Comparison of ENCODE assay signal across 33 cellular contexts in genomic region chr3:184239710-184240109, GRCh38. TPM values are rescaled to one million over a fixed set of nuclear protein-coding genes. Genes with fewer than 3 reads are reported as not detected.
"Had no signal": no experiment of that assay in that cellular context is flagged by ENCODE, and none has a peak within 500 bp of the region (broad histone marks: within the 10 kb centered on the region; RNA-seq: fewer than 3 reads in every experiment).

No MANE protein-coding gene starts in this region.

- H3K4me1 Mint-ChIP-seq: immature natural killer cell; nephron; stimulated activated memory B cell treated with anti-CD40 and anti-IgM and Interleukin-4, amounts not matched to agents 10 μg/mL and 1 μg/mL and 100 μg/mL, for 72 hours had no signal

- H3K9me3 Mint-ChIP-seq: activated T-cell treated with anti-CD3 and anti-CD28 coated beads, Interleukin-2, amount 50 U/mL, for 72 hours; immature natural killer cell; nephron; stimulated activated memory B cell treated with anti-CD40 and anti-IgM and Interleukin-4, amounts not matched to agents 10 μg/mL and 1 μg/mL and 100 μg/mL, for 72 hours had no signal

- H3K4me3 ChIP-seq: esophagus muscularis mucosa, heart left ventricle, lung, mucosa of descending colon, pancreas, prostate gland, sigmoid colon, smooth muscle cell, suprapubic skin, tibial artery, upper lobe of right lung had no signal

- H3K27ac Mint-ChIP-seq: activated T-cell treated with anti-CD3 and anti-CD28 coated beads, Interleukin-2, amount 50 U/mL, for 72 hours; immature natural killer cell; nephron; stimulated activated memory B cell treated with anti-CD40 and anti-IgM and Interleukin-4, amounts not matched to agents 10 μg/mL and 1 μg/mL and 100 μg/mL, for 72 hours had no signal

- H3K27me3 Mint-ChIP-seq: stimulated activated memory B cell treated with anti-CD40 and anti-IgM and Interleukin-4, amounts not matched to agents 10 μg/mL and 1 μg/mL and 100 μg/mL, for 72 hours had no signal

- H3K9me3 ChIP-seq: esophagus muscularis mucosa, heart left ventricle, mucosa of descending colon, pancreas, prostate gland, sigmoid colon, suprapubic skin, tibial artery, upper lobe of right lung had no signal

- ATAC-seq: activated T-cell treated with anti-CD3 and anti-CD28 coated beads, Interleukin-2, amount 50 U/mL, for 72 hours; foreskin keratinocyte; heart left ventricle; left lobe of liver; mucosa of descending colon; pancreas; stimulated activated memory B cell treated with anti-CD40 and anti-IgM and Interleukin-4, amounts not matched to agents 10 μg/mL and 1 μg/mL and 100 μg/mL, for 72 hours; upper lobe of right lung had no signal

- DNase-seq: activated CD4-positive, alpha-beta T cell treated with anti-CD3 and anti-CD28 coated beads for 4 hours; activated CD4-positive, alpha-beta T cell treated with anti-CD3 and anti-CD28 coated beads, Interleukin-2, amount 50 U/mL, for 4 hours; activated naive CD4-positive, alpha-beta T cell treated with Interleukin-2 at 50 U/mL for 16 hours; activated T-cell treated with anti-CD3 and anti-CD28 coated beads for 4 hours; activated T-cell treated with anti-CD3 and anti-CD28 coated beads, Interleukin-2, amount 50 U/mL, for 72 hours; amniotic stem cell; brain microvascular endothelial cell; foreskin keratinocyte; hypothalamus; immature natural killer cell; kidney glomerular epithelial cell; pancreas; retina; sigmoid colon; stimulated activated CD4-positive, alpha-beta T cell treated with anti-CD3 and anti-CD28 coated beads, Interleukin-1b, Interleukin-23, amount 100 ng/mL, for 48 hours; stimulated activated CD4-positive, alpha-beta T cell treated with anti-CD3 and anti-CD28 coated beads, Interleukin-4, amount 100 ng/mL, for 4 hours; stimulated activated CD8-positive, alpha-beta memory T cell treated with anti-CD3 and anti-CD28 coated beads, Interleukin-4, amount 100 ng/mL, for 48 hours; upper lobe of right lung had no signal

- H3K27ac ChIP-seq: brain microvascular endothelial cell, esophagus muscularis mucosa, foreskin keratinocyte, heart left ventricle, pancreas, prostate gland, sigmoid colon, suprapubic skin, tibial artery, upper lobe of right lung had no signal

- H3K27me3 ChIP-seq: brain microvascular endothelial cell, pancreas, suprapubic skin, upper lobe of right lung had no signal

- FAIRE-seq: astrocyte, pancreas had no signal

- H3K4me3 Mint-ChIP-seq: activated T-cell treated with anti-CD3 and anti-CD28 coated beads, Interleukin-2, amount 50 U/mL, for 72 hours; immature natural killer cell; nephron; stimulated activated memory B cell treated with anti-CD40 and anti-IgM and Interleukin-4, amounts not matched to agents 10 μg/mL and 1 μg/mL and 100 μg/mL, for 72 hours had no signal

- H3K4me1 ChIP-seq: foreskin keratinocyte, prostate gland, upper lobe of right lung had no signal

- H3K4me2 ChIP-seq: smooth muscle cell had no signal

RNA-seq across cellular contexts. Expression of gene VWA5B2, which starts 10.3 kb away (rescaled TPM):
- total RNA-seq: foreskin keratinocyte; heart left ventricle; mesenteric fat pad; myocyte; smooth muscle cell; T-helper 1 cell treated with Interleukin-12 subunit alpha and Interleukin-12 subunit beta and Interleukin-4 antibody, amounts not matched to agents 30 ng/mL and 1 ng/mL, for 36 hours; upper lobe of right lung had no signal

RNA-seq across cellular contexts. Expression of gene CAMK2N2, which starts 21.6 kb away (rescaled TPM):
- total RNA-seq: esophagus muscularis mucosa, mesenteric fat pad, myocyte, smooth muscle cell, suprapubic skin, upper lobe of right lung had no signal

RNA-seq across cellular contexts. Expression of gene ECE2, which starts 36.1 kb away (rescaled TPM):
- total RNA-seq: activated T-cell treated with anti-CD3 and anti-CD28 coated beads, Interleukin-2, amount 50 U/mL, for 72 hours; astrocyte; foreskin keratinocyte; left lobe of liver; mesenteric fat pad; myocyte; smooth muscle cell; suprapubic skin; T-helper 1 cell treated with Interleukin-12 subunit alpha and Interleukin-12 subunit beta and Interleukin-4 antibody, amounts not matched to agents 30 ng/mL and 1 ng/mL, for 36 hours; upper lobe of right lung had no signal
